Comparison of ENCODE assay signal across 13 cellular contexts in the genomic region with DNA sequence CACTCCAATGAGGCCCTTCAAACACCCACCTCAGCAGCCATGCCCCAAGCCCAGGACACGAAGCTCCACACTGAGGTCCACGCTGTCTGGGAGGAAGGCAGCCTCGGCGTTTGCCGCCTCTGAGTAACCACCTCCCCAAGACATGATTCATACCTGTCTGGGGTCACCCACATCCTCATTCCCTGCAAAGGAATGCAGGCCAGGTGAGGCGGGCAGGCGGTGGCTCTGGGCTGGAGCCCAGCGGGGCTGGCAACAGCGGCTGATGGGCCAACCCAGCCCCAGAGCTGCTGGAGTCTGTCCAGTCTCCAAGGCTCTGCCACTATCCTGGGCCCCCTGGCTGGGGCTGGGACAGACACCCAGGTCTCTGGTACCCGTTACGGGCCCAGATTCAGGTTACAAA. TPM values are rescaled to one million over a fixed set of nuclear protein-coding genes. Genes with fewer than 3 reads are reported as not detected.
A peak's percentile ranks its signal among the peaks of the same experiment; 100 is the strongest.
DNase-seq lines count a peak whose midpoint lies in the region; ATAC-seq and TF ChIP-seq lines count a peak whose summit lies in the region.
"Had no signal": no experiment of that assay in that cellular context is flagged by ENCODE, and none has a peak within 500 bp of the region (broad histone marks: within the 10 kb centered on the region; RNA-seq: fewer than 3 reads in every experiment).

No MANE protein-coding gene starts in this region.

- H3K27ac Mint-ChIP-seq in Calu3 (ENCODE audit: unreplicated experiment) (peak overlapping the region; percentile 97), immature natural killer cell (no peak overlapping the region)
- H3K27ac Mint-ChIP-seq: HFFc6 had no signal

- DNase-seq in Calu3 (peak; percentile 97), PC-9 (peak; percentile 97 to 98), smooth muscle cell (lab: John Stamatoyannopoulos, UW; ENCODE audit: unreplicated experiment) (no peak), immature natural killer cell (no peak), KBM-7 (no peak), Right ventricle myocardium superior (no peak)
- DNase-seq: activated CD4-positive, CD25-positive, alpha-beta regulatory T cell treated with anti-CD3 and anti-CD28 coated beads, Interleukin-2, amount 50 U/mL, for 72 hours; CD4-positive, CD25-positive, alpha-beta regulatory T cell; dorsolateral prefrontal cortex; HFFc6; NCI-H1092; stimulated activated CD8-positive, alpha-beta memory T cell treated with anti-CD3 and anti-CD28 coated beads, Interleukin-4, amount 100 ng/mL, for 48 hours had no signal

- POLR2A ChIA-PET in PC-9 (lab: Charles Lee; ENCODE audit: unreplicated experiment), result interaction anchor here (0.6 to 3.0 kb wide), 6 partner anchors 11 to 483 kb away, joined by 3 to 25 read pairs (median 4); partner anchors contain the start of gene PMEPA1

- CTCF ChIA-PET in Calu3 (lab: Charles Lee) (interaction anchor here (0.8 to 3.4 kb wide), 9 partner anchors 13 to 390 kb away, joined by 3 to 17 read pairs (median 3); partner anchors contain the start of genes PMEPA1 and ZBP1), PC-9 (lab: Charles Lee) (interaction anchor here (1.0 kb wide), 1 partner anchor 15 kb away, joined by 4 read pairs; no protein-coding TSS in a partner anchor)

- H3K27me3 ChIP-seq in PC-9 (ENCODE audit: insufficient read depth, low read depth) (no peaks in the 10 kb centered on the region), esophagus (ENCODE audit: control insufficient read depth in 1 of 2, insufficient read depth in 2 of 2, low read length in 2 of 2) (no peaks in the 10 kb centered on the region), smooth muscle cell (ENCODE audit: low read depth) (no peaks in the 10 kb centered on the region)
- H3K27me3 ChIP-seq: dorsolateral prefrontal cortex had no signal

- TF ChIP-seq CTCF in Calu3 (IDR thresholded peaks at IDR 0.05; ENCODE audit: unreplicated experiment), result no peak
- TF ChIP-seq CTCF in PC-9 (conservative IDR thresholded peaks at IDR 0.05), result no peak
- TF ChIP-seq CTCF in smooth muscle cell (IDR thresholded peaks at IDR 0.05; ENCODE audit: borderline replicate concordance, insufficient read depth, poor library complexity, severe bottlenecking), result no peak

- ATAC-seq in Right ventricle myocardium superior (ENCODE audit: poor library complexity), result no peak

- H3K36me3 ChIP-seq in PC-9 (ENCODE audit: low read depth), result peaks cover 22% of the 10 kb centered on the region
- H3K36me3 ChIP-seq in esophagus (ENCODE audit: control insufficient read depth in 2 of 2, insufficient read depth in 2 of 2, low read length in 1 of 2), result peaks cover 0 to 2% of the 10 kb centered on the region in 2 donors
- no peaks in the 10 kb centered on the region for H3K36me3 ChIP-seq in smooth muscle cell (ENCODE audit: low read depth)

- H3K9me3 Mint-ChIP-seq in Calu3 (ENCODE audit: low read depth, unreplicated experiment) (no peaks in the 10 kb centered on the region), immature natural killer cell (no peaks in the 10 kb centered on the region)
- H3K9me3 Mint-ChIP-seq: CD4-positive, CD25-positive, alpha-beta regulatory T cell; HFFc6 had no signal

- H4K20me1 ChIP-seq in PC-9 (ENCODE audit: insufficient read depth) (no peaks in the 10 kb centered on the region), smooth muscle cell (ENCODE audit: low read depth) (peaks cover 96% of the 10 kb centered on the region)

- peak overlapping the region; percentile 96 for H3K27ac ChIP-seq in PC-9
- H3K27ac ChIP-seq in esophagus (ENCODE audit: low read depth in 2 of 2, low read length in 1 of 2), result peak overlapping the region; percentile 36 to 52
- H3K27ac ChIP-seq in smooth muscle cell (ENCODE audit: low read depth), result peak overlapping the region; percentile 97
- H3K27ac ChIP-seq: dorsolateral prefrontal cortex had no signal

- H3K9me3 ChIP-seq in PC-9 (ENCODE audit: insufficient read depth, low read depth) (no peaks in the 10 kb centered on the region), esophagus (ENCODE audit: control insufficient read depth in 2 of 2, insufficient read depth in 1 of 2, low read depth in 1 of 2, low read length in 1 of 2) (no peaks in the 10 kb centered on the region), smooth muscle cell (replicated peaks; ENCODE audit: low read depth) (no peaks in the 10 kb centered on the region)

- H3K4me1 ChIP-seq in PC-9 (replicated peaks; ENCODE audit: insufficient read depth) (peaks cover 93% of the 10 kb centered on the region), esophagus (ENCODE audit: control insufficient read depth in 2 of 2, insufficient read depth in 2 of 2, low read length in 1 of 2) (peaks cover 4 to 27% of the 10 kb centered on the region in 2 donors), smooth muscle cell (ENCODE audit: low read depth) (no peaks in the 10 kb centered on the region)

- H3K4me1 Mint-ChIP-seq in Calu3 (ENCODE audit: low read depth, unreplicated experiment), result peaks cover 91% of the 10 kb centered on the region
- H3K4me1 Mint-ChIP-seq in immature natural killer cell, result peaks cover 0 to 2% of the 10 kb centered on the region in 2 donors

- peaks cover 94% of the 10 kb centered on the region for H3F3A ChIP-seq in PC-9 (ENCODE audit: insufficient read depth, low read depth)
- peaks cover 21% of the 10 kb centered on the region for H3F3A ChIP-seq in smooth muscle cell (ENCODE audit: low read depth)

- H3K79me2 ChIP-seq in PC-9 (ENCODE audit: low read depth) (peaks cover 85% of the 10 kb centered on the region), smooth muscle cell (ENCODE audit: low read depth) (peaks cover 89% of the 10 kb centered on the region)

- no peak overlapping the region for H2AFZ ChIP-seq in PC-9
- no peak overlapping the region for H2AFZ ChIP-seq in smooth muscle cell (ENCODE audit: low read depth)

- in situ Hi-C loops in KBM-7 (cut with MboI; ENCODE audit: low pct_unique_long_range_greater_than_20kb, low sequenced_read_pairs), result no loop called here

- intact Hi-C loops in Calu3 (cut with micrococcal nuclease; ENCODE audit: unreplicated experiment) (loop anchor here (5.0 kb wide), 3 partner anchors 212 to 437 kb away; no protein-coding TSS in a partner anchor), PC-9 (cut with micrococcal nuclease; ENCODE audit: unreplicated experiment) (loop anchor here (10.0 kb wide), 1 partner anchor 260 kb away; no protein-coding TSS in a partner anchor), Right ventricle myocardium superior (cut with DNase I) (no loop called here)

- 53 to 55% methylated on average over 11 of the region's 11 CpGs for WGBS in esophagus, 2 donors
- WGBS in smooth muscle cell (ENCODE audit: low lambda C conversion rate), result 49% methylated on average over 11 of the region's 11 CpGs

- H3K27me3 Mint-ChIP-seq in Calu3 (ENCODE audit: unreplicated experiment) (no peaks in the 10 kb centered on the region), immature natural killer cell (ENCODE audit: low read depth in 3 of 3) (peaks cover 2 to 12% (median 9%) of the 10 kb centered on the region in 3 donors)

- H3K4me2 ChIP-seq in PC-9 (peak overlapping the region; percentile 71), smooth muscle cell (no peak overlapping the region)

- peak overlapping the region; percentile 52 for H3K9ac ChIP-seq in smooth muscle cell (ENCODE audit: low read depth)

- H3K36me3 Mint-ChIP-seq in Calu3 (ENCODE audit: insufficient read depth, unreplicated experiment), result peaks cover 100% of the 10 kb centered on the region
- no peaks in the 10 kb centered on the region for H3K36me3 Mint-ChIP-seq in immature natural killer cell
- H3K36me3 Mint-ChIP-seq: CD4-positive, CD25-positive, alpha-beta regulatory T cell had no signal

- H3K4me3 ChIP-seq in PC-9 (peak overlapping the region; percentile 13; the same call in 1 of the 2 replicates), esophagus (ENCODE audit: low read depth in 1 of 2, low read length in 2 of 2) (no peak overlapping the region), smooth muscle cell (no peak overlapping the region)
- H3K4me3 ChIP-seq: dorsolateral prefrontal cortex had no signal

- BruUV-seq in Calu3 (replicated peaks; lab: Mats Ljungman, UMichigan) (no TSS peak), PC-9 (replicated peaks; lab: Mats Ljungman, UMichigan) (no TSS peak)

- no peaks in the 10 kb centered on the region for H3K9me2 ChIP-seq in PC-9 (ENCODE audit: insufficient read depth)

- H3K4me3 Mint-ChIP-seq in Calu3 (ENCODE audit: low read depth, unreplicated experiment), result peak overlapping the region; percentile 88
- no peak overlapping the region for H3K4me3 Mint-ChIP-seq in immature natural killer cell
- H3K4me3 Mint-ChIP-seq: CD4-positive, CD25-positive, alpha-beta regulatory T cell; HFFc6 had no signal

RNA-seq across cellular contexts. Expression of gene PMEPA1, which starts 14.8 kb away (rescaled TPM):
- 732 and 1,302 TPM in 2 replicates for total RNA-seq in Calu3 (2022)
- total RNA-seq in PC-9 (2021), result 163 and 177 TPM in 2 replicates
- 1 to 10 TPM; 2.8 to 2.9 TPM for polyA plus RNA-seq in esophagus
- total RNA-seq in smooth muscle cell, result 26.6 and 37.2 TPM in 2 replicates
- 81.9 and 143 TPM in 2 replicates for polyA plus RNA-seq in smooth muscle cell
- polyA plus RNA-seq in immature natural killer cell, result not detected
- 21.5 TPM for total RNA-seq in Right ventricle myocardium superior

Comparison
In these comparisons a context has a peak if more than half of its experiments do, and no peak if none do; other contexts are left out.
1. DNase-seq: peak in Calu3 (single experiment) and PC-9 (2 of 2); none in smooth muscle cell (single experiment), immature natural killer cell (0 of 3), KBM-7 (single experiment) and Right ventricle myocardium superior (single experiment).
2. H3K27ac ChIP-seq: peak in every context shown above with its lines; median percentile 97 in smooth muscle cell; 96 in PC-9; 44 in esophagus.